In genomic region chr13:39349391-39349790, GRCh38 we compare ENCODE assay signal across 19 cellular contexts.
"Had no signal": no experiment of that assay in that cellular context is flagged by ENCODE, and none has a peak within 500 bp of the region (broad histone marks: within the 10 kb centered on the region; RNA-seq: fewer than 3 reads in every experiment).

No MANE protein-coding gene starts in this region.

- H3K4me1 Mint-ChIP-seq: activated naive CD4-positive, alpha-beta T cell treated with anti-CD3 and anti-CD28 coated beads, Interleukin-2, amount 50 U/mL, for 24 hours had no signal

- H3K27ac Mint-ChIP-seq: activated naive CD4-positive, alpha-beta T cell treated with anti-CD3 and anti-CD28 coated beads, Interleukin-2, amount 50 U/mL, for 24 hours; effector memory CD8-positive, alpha-beta T cell; naive thymus-derived CD4-positive, alpha-beta T cell had no signal

- H3K9me3 Mint-ChIP-seq: activated naive CD4-positive, alpha-beta T cell treated with anti-CD3 and anti-CD28 coated beads, Interleukin-2, amount 50 U/mL, for 24 hours; effector memory CD8-positive, alpha-beta T cell; naive thymus-derived CD4-positive, alpha-beta T cell had no signal

- H3K4me3 Mint-ChIP-seq: activated naive CD4-positive, alpha-beta T cell treated with anti-CD3 and anti-CD28 coated beads, Interleukin-2, amount 50 U/mL, for 24 hours; effector memory CD8-positive, alpha-beta T cell; naive thymus-derived CD4-positive, alpha-beta T cell had no signal

- H3K4me3 ChIP-seq: cardiac muscle cell, thyroid gland had no signal

- H3K27ac ChIP-seq: cardiac muscle cell, thyroid gland, WERI-Rb-1 had no signal

- H3K27me3 ChIP-seq: cardiac muscle cell, thyroid gland had no signal

- H3K36me3 Mint-ChIP-seq: activated naive CD4-positive, alpha-beta T cell treated with anti-CD3 and anti-CD28 coated beads, Interleukin-2, amount 50 U/mL, for 24 hours; naive thymus-derived CD4-positive, alpha-beta T cell had no signal

- H3K9me3 ChIP-seq: thyroid gland had no signal

- H3K36me3 ChIP-seq: cardiac muscle cell, thyroid gland, WERI-Rb-1 had no signal

- DNase-seq: activated CD4-positive, alpha-beta T cell treated with anti-CD3 and anti-CD28 coated beads for 1 hour; activated CD8-positive, alpha-beta memory T cell treated with anti-CD3 and anti-CD28 coated beads for 24 hours; activated CD8-positive, alpha-beta memory T cell treated with anti-CD3 and anti-CD28 coated beads, Interleukin-2, amount 50 U/mL, for 48 hours; activated effector memory CD4-positive, alpha-beta T cell treated with anti-CD3 and anti-CD28 coated beads, Interleukin-2, amount 50 U/mL, for 16 hours; activated T-cell treated with anti-CD3 and anti-CD28 coated beads, Interleukin-2, amount 50 U/mL, for 48 hours; effector memory CD8-positive, alpha-beta T cell; foreskin fibroblast; mesenchymal stem cell; naive thymus-derived CD4-positive, alpha-beta T cell; nucleus accumbens; retina; stimulated activated CD4-positive, alpha-beta T cell treated with anti-CD3 and anti-CD28 coated beads, Interleukin-2, amount 100 ng/mL, for 24 hours; stimulated activated naive CD4-positive, alpha-beta T cell treated with Interleukin-2 at 50 U/mL for 16 hours; SW 1271; T-helper 2 cell; thyroid gland; WERI-Rb-1 had no signal

- ATAC-seq: effector memory CD8-positive, alpha-beta T cell; naive thymus-derived CD4-positive, alpha-beta T cell had no signal
